In the genomic region with DNA sequence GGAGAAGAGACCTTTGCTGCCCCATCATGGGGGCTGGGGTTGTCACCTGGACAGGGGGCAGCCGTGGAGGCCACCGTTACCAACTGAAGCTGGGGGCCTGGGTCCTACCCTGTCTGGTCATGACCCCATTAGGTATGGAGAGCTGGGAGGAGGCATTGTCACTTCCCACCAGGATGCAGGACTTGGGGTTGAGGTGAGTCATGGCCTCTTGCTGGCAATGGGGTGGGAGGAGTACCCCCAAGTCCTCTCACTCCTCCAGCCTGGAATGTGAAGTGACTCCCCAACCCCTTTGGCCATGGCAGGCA, we compare ENCODE assay signal across 1 cellular context.
TF ChIP-seq lines count a peak whose summit lies in the region.

No MANE protein-coding gene starts in this region.

TF ChIP-seq in HEK293, 187 proteins besides CTCF, POLR2A, EP300 and RAD21 (continued from another document):
- TF ChIP-seq, protein P1, sequence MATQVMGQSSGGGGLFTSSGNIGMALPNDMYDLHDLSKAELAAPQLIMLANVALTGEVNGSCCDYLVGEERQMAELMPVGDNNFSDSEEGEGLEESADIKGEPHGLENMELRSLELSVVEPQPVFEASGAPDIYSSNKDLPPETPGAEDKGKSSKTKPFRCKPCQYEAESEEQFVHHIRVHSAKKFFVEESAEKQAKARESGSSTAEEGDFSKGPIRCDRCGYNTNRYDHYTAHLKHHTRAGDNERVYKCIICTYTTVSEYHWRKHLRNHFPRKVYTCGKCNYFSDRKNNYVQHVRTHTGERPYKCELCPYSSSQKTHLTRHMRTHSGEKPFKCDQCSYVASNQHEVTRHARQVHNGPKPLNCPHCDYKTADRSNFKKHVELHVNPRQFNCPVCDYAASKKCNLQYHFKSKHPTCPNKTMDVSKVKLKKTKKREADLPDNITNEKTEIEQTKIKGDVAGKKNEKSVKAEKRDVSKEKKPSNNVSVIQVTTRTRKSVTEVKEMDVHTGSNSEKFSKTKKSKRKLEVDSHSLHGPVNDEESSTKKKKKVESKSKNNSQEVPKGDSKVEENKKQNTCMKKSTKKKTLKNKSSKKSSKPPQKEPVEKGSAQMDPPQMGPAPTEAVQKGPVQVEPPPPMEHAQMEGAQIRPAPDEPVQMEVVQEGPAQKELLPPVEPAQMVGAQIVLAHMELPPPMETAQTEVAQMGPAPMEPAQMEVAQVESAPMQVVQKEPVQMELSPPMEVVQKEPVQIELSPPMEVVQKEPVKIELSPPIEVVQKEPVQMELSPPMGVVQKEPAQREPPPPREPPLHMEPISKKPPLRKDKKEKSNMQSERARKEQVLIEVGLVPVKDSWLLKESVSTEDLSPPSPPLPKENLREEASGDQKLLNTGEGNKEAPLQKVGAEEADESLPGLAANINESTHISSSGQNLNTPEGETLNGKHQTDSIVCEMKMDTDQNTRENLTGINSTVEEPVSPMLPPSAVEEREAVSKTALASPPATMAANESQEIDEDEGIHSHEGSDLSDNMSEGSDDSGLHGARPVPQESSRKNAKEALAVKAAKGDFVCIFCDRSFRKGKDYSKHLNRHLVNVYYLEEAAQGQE (tag by site-specific recombination; IDR thresholded peaks at IDR 0.05): no peak
- TF ChIP-seq ZBTB20 (tag by site-specific recombination; IDR thresholded peaks at IDR 0.05) (no peak), ZNF585B (tag by site-specific recombination; IDR thresholded peaks at IDR 0.05) (no peak), ZNF521 (tag by site-specific recombination; IDR thresholded peaks at IDR 0.05) (no peak), GFI1B (tag by site-specific recombination; IDR thresholded peaks at IDR 0.05) (no peak), ZNF175 (tag by site-specific recombination; IDR thresholded peaks at IDR 0.05) (no peak), KLF7 (tag by site-specific recombination; IDR thresholded peaks at IDR 0.05; ENCODE audit: borderline replicate concordance) (no peak), ZNF654 (tag by site-specific recombination; IDR thresholded peaks at IDR 0.05; ENCODE audit: low read depth) (no peak), ZNF114 (tag by site-specific recombination; IDR thresholded peaks at IDR 0.05) (no peak), KLF16 (tag by site-specific recombination; IDR thresholded peaks at IDR 0.05) (no peak), ZNF416 (tag by site-specific recombination; IDR thresholded peaks at IDR 0.05) (no peak), ZNF626 (tag by site-specific recombination; IDR thresholded peaks at IDR 0.05) (no peak), ZNF19 (tag by site-specific recombination; IDR thresholded peaks at IDR 0.05; ENCODE audit: low read depth) (no peak)
- TF ChIP-seq, protein P2, sequence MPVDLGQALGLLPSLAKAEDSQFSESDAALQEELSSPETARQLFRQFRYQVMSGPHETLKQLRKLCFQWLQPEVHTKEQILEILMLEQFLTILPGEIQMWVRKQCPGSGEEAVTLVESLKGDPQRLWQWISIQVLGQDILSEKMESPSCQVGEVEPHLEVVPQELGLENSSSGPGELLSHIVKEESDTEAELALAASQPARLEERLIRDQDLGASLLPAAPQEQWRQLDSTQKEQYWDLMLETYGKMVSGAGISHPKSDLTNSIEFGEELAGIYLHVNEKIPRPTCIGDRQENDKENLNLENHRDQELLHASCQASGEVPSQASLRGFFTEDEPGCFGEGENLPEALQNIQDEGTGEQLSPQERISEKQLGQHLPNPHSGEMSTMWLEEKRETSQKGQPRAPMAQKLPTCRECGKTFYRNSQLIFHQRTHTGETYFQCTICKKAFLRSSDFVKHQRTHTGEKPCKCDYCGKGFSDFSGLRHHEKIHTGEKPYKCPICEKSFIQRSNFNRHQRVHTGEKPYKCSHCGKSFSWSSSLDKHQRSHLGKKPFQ (tag by site-specific recombination; IDR thresholded peaks at IDR 0.05): no peak
- TF ChIP-seq, protein P3, sequence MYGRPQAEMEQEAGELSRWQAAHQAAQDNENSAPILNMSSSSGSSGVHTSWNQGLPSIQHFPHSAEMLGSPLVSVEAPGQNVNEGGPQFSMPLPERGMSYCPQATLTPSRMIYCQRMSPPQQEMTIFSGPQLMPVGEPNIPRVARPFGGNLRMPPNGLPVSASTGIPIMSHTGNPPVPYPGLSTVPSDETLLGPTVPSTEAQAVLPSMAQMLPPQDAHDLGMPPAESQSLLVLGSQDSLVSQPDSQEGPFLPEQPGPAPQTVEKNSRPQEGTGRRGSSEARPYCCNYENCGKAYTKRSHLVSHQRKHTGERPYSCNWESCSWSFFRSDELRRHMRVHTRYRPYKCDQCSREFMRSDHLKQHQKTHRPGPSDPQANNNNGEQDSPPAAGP (tag by site-specific recombination; IDR thresholded peaks at IDR 0.05): no peak
- TF ChIP-seq, protein P4, sequence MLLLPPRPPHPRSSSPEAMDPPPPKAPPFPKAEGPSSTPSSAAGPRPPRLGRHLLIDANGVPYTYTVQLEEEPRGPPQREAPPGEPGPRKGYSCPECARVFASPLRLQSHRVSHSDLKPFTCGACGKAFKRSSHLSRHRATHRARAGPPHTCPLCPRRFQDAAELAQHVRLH (tag by site-specific recombination; IDR thresholded peaks at IDR 0.05): no peak
- TF ChIP-seq, protein P5, sequence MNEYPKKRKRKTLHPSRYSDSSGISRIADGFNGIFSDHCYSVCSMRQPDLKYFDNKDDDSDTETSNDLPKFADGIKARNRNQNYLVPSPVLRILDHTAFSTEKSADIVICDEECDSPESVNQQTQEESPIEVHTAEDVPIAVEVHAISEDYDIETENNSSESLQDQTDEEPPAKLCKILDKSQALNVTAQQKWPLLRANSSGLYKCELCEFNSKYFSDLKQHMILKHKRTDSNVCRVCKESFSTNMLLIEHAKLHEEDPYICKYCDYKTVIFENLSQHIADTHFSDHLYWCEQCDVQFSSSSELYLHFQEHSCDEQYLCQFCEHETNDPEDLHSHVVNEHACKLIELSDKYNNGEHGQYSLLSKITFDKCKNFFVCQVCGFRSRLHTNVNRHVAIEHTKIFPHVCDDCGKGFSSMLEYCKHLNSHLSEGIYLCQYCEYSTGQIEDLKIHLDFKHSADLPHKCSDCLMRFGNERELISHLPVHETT (tag by site-specific recombination; IDR thresholded peaks at IDR 0.05): no peak
